11 cellular contexts compared by ENCODE assay signal in genomic region chr5:43314724-43315123, GRCh38. TPM values are rescaled to one million over a fixed set of nuclear protein-coding genes. Genes with fewer than 3 reads are reported as not detected.
DNase-seq lines count a peak whose midpoint lies in the region; ATAC-seq and TF ChIP-seq lines count a peak whose summit lies in the region.
"Had no signal": no experiment of that assay in that cellular context is flagged by ENCODE, and none has a peak within 500 bp of the region (broad histone marks: within the 10 kb centered on the region; RNA-seq: fewer than 3 reads in every experiment).

No MANE protein-coding gene starts in this region.

- DNase-seq in ELR (ENCODE audit: low read depth) = peak; percentile 33
- no peak for DNase-seq in lower lobe of right lung
- DNase-seq in NCI-H524 treated with DMSO at 0.1 percent for 48 hours (lab: John Stamatoyannopoulos, UW) = no peak
- no peak for DNase-seq in MM.1S
- no peak for DNase-seq in COLO829 (ENCODE audit: low spot score)
- DNase-seq in Right ventricle myocardium superior = no peak
- DNase-seq: central memory CD4-positive, alpha-beta T cell had no signal

- peaks cover 33% of the 10 kb centered on the region for H3K4me1 Mint-ChIP-seq in activated T-helper 17 cell treated with anti-CD3 and anti-CD28 coated beads, Interleukin-2, amount 50 U/mL, for 72 hours

- H3K9me3 Mint-ChIP-seq in activated T-helper 17 cell treated with anti-CD3 and anti-CD28 coated beads, Interleukin-2, amount 50 U/mL, for 72 hours = peaks cover 6% of the 10 kb centered on the region

- H3K4me3 ChIP-seq in lower lobe of right lung (no peak overlapping the region), MM.1S (ENCODE audit: low read length) (no peak overlapping the region)
- H3K4me3 ChIP-seq: prostate gland had no signal

- intact Hi-C loops in lower lobe of right lung (cut with DNase I) (no loop called here), Right ventricle myocardium superior (cut with DNase I) (loop anchor here (5.0 kb wide), 1 partner anchor 168 kb away; the partner anchor contains the start of gene TMEM267)

- H3K4me1 ChIP-seq in lower lobe of right lung (peaks cover 13% of the 10 kb centered on the region), MM.1S (ENCODE audit: low read length) (peaks cover 10% of the 10 kb centered on the region)
- H3K4me1 ChIP-seq: prostate gland had no signal

- TF ChIP-seq CTCF in 22Rv1 (IDR thresholded peaks at IDR 0.05) (no peak), lower lobe of right lung (IDR thresholded peaks at IDR 0.05) (no peak), MM.1S (IDR thresholded peaks at IDR 0.05; ENCODE audit: low read length) (no peak)

- H3K27ac ChIP-seq in 22Rv1 (peak overlapping the region; percentile 90), lower lobe of right lung (peak overlapping the region; percentile 82), MM.1S (ENCODE audit: low read length) (no peak overlapping the region)

- H4K20me1 ChIP-seq in MM.1S (ENCODE audit: insufficient read depth, low read length) = 0 out of 2 replicates have a peak, but pooled peaks cover 2% of the 10 kb centered on the region

- peak overlapping the region; percentile 93 for H3K4me3 Mint-ChIP-seq in activated T-helper 17 cell treated with anti-CD3 and anti-CD28 coated beads, Interleukin-2, amount 50 U/mL, for 72 hours
- H3K4me3 Mint-ChIP-seq: CD14-positive monocyte had no signal

- H3F3A ChIP-seq in MM.1S (ENCODE audit: insufficient read depth, low read length) = peaks cover 10% of the 10 kb centered on the region

- H3K9me3 ChIP-seq in lower lobe of right lung (no peaks in the 10 kb centered on the region), MM.1S (replicated peaks; ENCODE audit: insufficient read depth, low read length) (no peaks in the 10 kb centered on the region)
- H3K9me3 ChIP-seq: prostate gland had no signal

- no peak for ATAC-seq in activated T-helper 17 cell treated with anti-CD3 and anti-CD28 coated beads, Interleukin-2, amount 50 U/mL, for 72 hours (replicated peaks)
- no peak for ATAC-seq in lower lobe of right lung
- ATAC-seq in Right ventricle myocardium superior (ENCODE audit: poor library complexity) = no peak

- no peak overlapping the region for H2AFZ ChIP-seq in MM.1S (ENCODE audit: low read length)

- no peaks in the 10 kb centered on the region for H3K27me3 ChIP-seq in lower lobe of right lung (ENCODE audit: low read depth)
- no peaks in the 10 kb centered on the region for H3K27me3 ChIP-seq in MM.1S (replicated peaks; ENCODE audit: insufficient read depth, low read length)

- peaks cover 34% of the 10 kb centered on the region for H3K79me2 ChIP-seq in MM.1S (ENCODE audit: low read length)

- no peak overlapping the region for H3K4me2 ChIP-seq in MM.1S (ENCODE audit: low read depth, low read length)

- H3K27me3 Mint-ChIP-seq in activated T-helper 17 cell treated with anti-CD3 and anti-CD28 coated beads, Interleukin-2, amount 50 U/mL, for 72 hours = no peaks in the 10 kb centered on the region

- H3K27ac Mint-ChIP-seq in activated T-helper 17 cell treated with anti-CD3 and anti-CD28 coated beads, Interleukin-2, amount 50 U/mL, for 72 hours = peak overlapping the region; percentile 100

- H3K36me3 ChIP-seq in lower lobe of right lung = no peaks in the 10 kb centered on the region
- 0 out of 2 replicates have a peak, but pooled peaks cover 3% of the 10 kb centered on the region for H3K36me3 ChIP-seq in MM.1S (replicated peaks; ENCODE audit: insufficient read depth, low read length)
- H3K36me3 ChIP-seq: prostate gland had no signal

- H3K9me2 ChIP-seq in MM.1S (replicated peaks; ENCODE audit: insufficient read depth, low read length) = no peaks in the 10 kb centered on the region

- peaks cover 60% of the 10 kb centered on the region for H3K36me3 Mint-ChIP-seq in activated T-helper 17 cell treated with anti-CD3 and anti-CD28 coated beads, Interleukin-2, amount 50 U/mL, for 72 hours (ENCODE audit: low read depth)

- H3K9ac ChIP-seq in MM.1S (ENCODE audit: low read length) = no peak overlapping the region

RNA-seq across cellular contexts. Expression of gene HMGCS1, which starts 1.5 kb away (rescaled TPM):
- total RNA-seq in activated T-helper 17 cell treated with anti-CD3 and anti-CD28 coated beads, Interleukin-2, amount 50 U/mL, for 72 hours = 100 to 1,000 TPM in 1 of 2 donors, 10 to 100 TPM in 1; 90.2 to 108 TPM
- total RNA-seq in lower lobe of right lung (119 TPM), Right ventricle myocardium superior (21.6 TPM)
